In the genomic region with DNA sequence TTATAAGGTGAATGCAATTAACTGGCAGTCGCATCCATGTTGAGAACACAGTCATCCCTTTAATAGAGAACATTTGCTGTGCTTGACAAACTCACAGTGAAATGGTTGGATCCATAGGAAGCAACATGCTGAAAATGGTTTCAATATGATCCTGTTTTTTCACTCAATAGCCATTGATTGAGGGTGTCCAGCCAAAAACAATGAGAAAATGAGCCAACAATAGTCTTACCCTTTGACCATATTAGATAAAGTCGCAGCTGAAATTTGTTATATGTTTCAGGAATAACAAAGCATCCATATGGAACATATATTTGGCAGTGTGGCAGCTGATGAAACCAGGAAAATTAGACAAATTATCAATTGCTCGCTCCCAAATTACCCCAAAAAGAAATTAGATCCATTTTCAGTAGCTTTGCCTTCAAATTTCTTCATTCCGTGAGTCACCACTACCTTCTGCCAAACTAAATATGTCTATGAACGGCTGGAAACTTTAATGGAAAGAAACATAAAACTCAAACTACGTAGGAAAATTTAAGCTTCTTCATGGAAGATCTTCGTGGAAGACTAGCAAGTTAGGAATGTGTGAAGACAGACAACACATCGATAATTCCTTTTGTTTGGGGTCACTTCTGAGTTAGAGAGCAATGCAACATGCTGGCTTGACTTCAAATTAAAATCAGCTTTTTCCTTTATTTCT, we compare ENCODE assay signal across 2 cellular contexts.
TF ChIP-seq lines count a peak whose summit lies in the region.

No MANE protein-coding gene starts in this region.

TF ChIP-seq in SK-N-SH, 30 proteins besides CTCF, POLR2A, EP300 and RAD21 (continued from another document):
- TF ChIP-seq, protein P1, sequence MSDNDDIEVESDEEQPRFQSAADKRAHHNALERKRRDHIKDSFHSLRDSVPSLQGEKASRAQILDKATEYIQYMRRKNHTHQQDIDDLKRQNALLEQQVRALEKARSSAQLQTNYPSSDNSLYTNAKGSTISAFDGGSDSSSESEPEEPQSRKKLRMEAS (IDR thresholded peaks at IDR 0.05; ENCODE audit: low read depth): no peak
- no peak for TF ChIP-seq GABPA (IDR thresholded peaks at IDR 0.05; ENCODE audit: low read depth)

TF ChIP-seq in SK-N-SH treated with all-trans-retinoic acid at 6 μM for 48 hours, 23 proteins besides CTCF, POLR2A, EP300 and RAD21 (continued from another document):
- TF ChIP-seq, protein P2, sequence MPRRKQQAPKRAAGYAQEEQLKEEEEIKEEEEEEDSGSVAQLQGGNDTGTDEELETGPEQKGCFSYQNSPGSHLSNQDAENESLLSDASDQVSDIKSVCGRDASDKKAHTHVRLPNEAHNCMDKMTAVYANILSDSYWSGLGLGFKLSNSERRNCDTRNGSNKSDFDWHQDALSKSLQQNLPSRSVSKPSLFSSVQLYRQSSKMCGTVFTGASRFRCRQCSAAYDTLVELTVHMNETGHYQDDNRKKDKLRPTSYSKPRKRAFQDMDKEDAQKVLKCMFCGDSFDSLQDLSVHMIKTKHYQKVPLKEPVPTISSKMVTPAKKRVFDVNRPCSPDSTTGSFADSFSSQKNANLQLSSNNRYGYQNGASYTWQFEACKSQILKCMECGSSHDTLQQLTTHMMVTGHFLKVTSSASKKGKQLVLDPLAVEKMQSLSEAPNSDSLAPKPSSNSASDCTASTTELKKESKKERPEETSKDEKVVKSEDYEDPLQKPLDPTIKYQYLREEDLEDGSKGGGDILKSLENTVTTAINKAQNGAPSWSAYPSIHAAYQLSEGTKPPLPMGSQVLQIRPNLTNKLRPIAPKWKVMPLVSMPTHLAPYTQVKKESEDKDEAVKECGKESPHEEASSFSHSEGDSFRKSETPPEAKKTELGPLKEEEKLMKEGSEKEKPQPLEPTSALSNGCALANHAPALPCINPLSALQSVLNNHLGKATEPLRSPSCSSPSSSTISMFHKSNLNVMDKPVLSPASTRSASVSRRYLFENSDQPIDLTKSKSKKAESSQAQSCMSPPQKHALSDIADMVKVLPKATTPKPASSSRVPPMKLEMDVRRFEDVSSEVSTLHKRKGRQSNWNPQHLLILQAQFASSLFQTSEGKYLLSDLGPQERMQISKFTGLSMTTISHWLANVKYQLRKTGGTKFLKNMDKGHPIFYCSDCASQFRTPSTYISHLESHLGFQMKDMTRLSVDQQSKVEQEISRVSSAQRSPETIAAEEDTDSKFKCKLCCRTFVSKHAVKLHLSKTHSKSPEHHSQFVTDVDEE (CRISPR knock-in tag; IDR thresholded peaks at IDR 0.05): no peak
- TF ChIP-seq, protein P3, sequence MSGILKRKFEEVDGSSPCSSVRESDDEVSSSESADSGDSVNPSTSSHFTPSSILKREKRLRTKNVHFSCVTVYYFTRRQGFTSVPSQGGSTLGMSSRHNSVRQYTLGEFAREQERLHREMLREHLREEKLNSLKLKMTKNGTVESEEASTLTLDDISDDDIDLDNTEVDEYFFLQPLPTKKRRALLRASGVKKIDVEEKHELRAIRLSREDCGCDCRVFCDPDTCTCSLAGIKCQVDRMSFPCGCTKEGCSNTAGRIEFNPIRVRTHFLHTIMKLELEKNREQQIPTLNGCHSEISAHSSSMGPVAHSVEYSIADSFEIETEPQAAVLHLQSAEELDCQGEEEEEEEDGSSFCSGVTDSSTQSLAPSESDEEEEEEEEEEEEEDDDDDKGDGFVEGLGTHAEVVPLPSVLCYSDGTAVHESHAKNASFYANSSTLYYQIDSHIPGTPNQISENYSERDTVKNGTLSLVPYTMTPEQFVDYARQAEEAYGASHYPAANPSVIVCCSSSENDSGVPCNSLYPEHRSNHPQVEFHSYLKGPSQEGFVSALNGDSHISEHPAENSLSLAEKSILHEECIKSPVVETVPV (CRISPR knock-in tag; IDR thresholded peaks at IDR 0.05): no peak
